Comparison of ENCODE assay signal across 17 cellular contexts in the genomic region with DNA sequence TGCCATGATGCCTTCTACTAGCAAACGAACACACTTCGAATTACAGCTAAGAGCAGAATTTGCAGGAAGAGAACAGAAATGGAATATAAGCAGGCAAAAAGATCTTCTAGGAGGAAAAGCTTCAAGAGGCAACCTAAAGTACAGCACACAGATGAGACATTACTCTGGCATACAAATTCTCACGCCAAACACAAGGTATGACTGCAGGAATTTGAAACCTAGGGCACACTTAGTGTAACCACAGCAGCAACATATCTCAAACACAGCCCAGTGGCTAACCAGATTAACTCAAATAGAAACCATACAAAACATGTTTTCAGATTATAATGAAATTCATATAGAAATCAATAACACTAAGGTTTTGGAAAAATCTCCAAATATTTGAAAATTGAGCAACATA.
"Had no signal": no experiment of that assay in that cellular context is flagged by ENCODE, and none has a peak within 500 bp of the region (broad histone marks: within the 10 kb centered on the region; RNA-seq: fewer than 3 reads in every experiment).

No MANE protein-coding gene starts in this region.

- H3K4me1 ChIP-seq: esophagus squamous epithelium, heart right ventricle, left ventricle myocardium inferior, psoas muscle had no signal

- H3K27ac ChIP-seq: esophagus squamous epithelium, heart right ventricle, left ventricle myocardium inferior, psoas muscle, testis had no signal

- H3K4me3 ChIP-seq: esophagus squamous epithelium, heart right ventricle, left ventricle myocardium inferior, psoas muscle, testis had no signal

- H3K36me3 ChIP-seq: esophagus squamous epithelium, heart right ventricle, left ventricle myocardium inferior had no signal

- H3K27me3 ChIP-seq: esophagus squamous epithelium, heart right ventricle, testis had no signal

- ATAC-seq: activated naive CD4-positive, alpha-beta T cell treated with anti-CD3 and anti-CD28 coated beads, Interleukin-2, amount 50 U/mL, for 72 hours; heart right ventricle; natural killer cell treated with Interleukin-12 subunit alpha and Interleukin-12 subunit beta and Interleukin-15 and Interleukin-18, amount 100 ng/mL, for 72 hours; psoas muscle; sciatic nerve; stimulated activated naive CD8-positive, alpha-beta T cell treated with anti-CD3 and anti-CD28 coated beads, Interleukin-15, amount 100 ng/mL, for 72 hours had no signal

- DNase-seq: activated CD4-positive, alpha-beta T cell treated with anti-CD3 and anti-CD28 coated beads, Interleukin-2, amount 50 U/mL, for 1 hour; activated effector memory CD4-positive, alpha-beta T cell treated with anti-CD3 and anti-CD28 coated beads, Interleukin-2, amount 50 U/mL, for 16 hours; amniotic stem cell; esophagus squamous epithelium; foreskin melanocyte; heart right ventricle; islet precursor cell; left ventricle myocardium inferior; mesenchymal stem cell; psoas muscle; stimulated activated CD4-positive, alpha-beta T cell treated with anti-CD3 and anti-CD28 coated beads, Interleukin-2, amount 100 ng/mL, for 48 hours; stimulated activated CD8-positive, alpha-beta memory T cell treated with anti-CD3 and anti-CD28 coated beads, Interleukin-4, amount 100 ng/mL, for 48 hours; stimulated activated naive CD8-positive, alpha-beta T cell treated with anti-CD3 and anti-CD28 coated beads, Interleukin-15, amount 100 ng/mL, for 72 hours; testis had no signal

- H3K9me3 ChIP-seq: esophagus squamous epithelium, heart right ventricle, left ventricle myocardium inferior, psoas muscle, testis had no signal
